11 cellular contexts compared by ENCODE assay signal in genomic region chr2:85589166-85589565, GRCh38. TPM values are rescaled to one million over a fixed set of nuclear protein-coding genes. Genes with fewer than 3 reads are reported as not detected.
DNase-seq lines count a peak whose midpoint lies in the region; ATAC-seq and TF ChIP-seq lines count a peak whose summit lies in the region.
"Had no signal": no experiment of that assay in that cellular context is flagged by ENCODE, and none has a peak within 500 bp of the region (broad histone marks: within the 10 kb centered on the region; RNA-seq: fewer than 3 reads in every experiment).

No MANE protein-coding gene starts in this region.

- peaks cover 2% of the 10 kb centered on the region; the same call in 1 of the 2 replicates for H3K79me2 ChIP-seq in Karpas-422 (ENCODE audit: low read length)

- no peaks in the 10 kb centered on the region for H3K9me3 Mint-ChIP-seq in activated T-cell treated with anti-CD3 and anti-CD28 coated beads, Interleukin-2, amount 50 U/mL, for 72 hours
- no peaks in the 10 kb centered on the region for H3K9me3 Mint-ChIP-seq in activated T-cell treated with anti-CD3 and anti-CD28 coated beads, Interleukin-2, amount 50 U/mL, for 4 hours
- H3K9me3 Mint-ChIP-seq in naive thymus-derived CD8-positive, alpha-beta T cell = no peaks in the 10 kb centered on the region
- H3K9me3 Mint-ChIP-seq: mesothelial cell of epicardium had no signal

- intact Hi-C loops in upper lobe of right lung (cut with DNase I) = no loop called here

- no peaks in the 10 kb centered on the region for H3K27me3 Mint-ChIP-seq in activated T-cell treated with anti-CD3 and anti-CD28 coated beads, Interleukin-2, amount 50 U/mL, for 72 hours (ENCODE audit: low read depth)
- no peaks in the 10 kb centered on the region for H3K27me3 Mint-ChIP-seq in activated T-cell treated with anti-CD3 and anti-CD28 coated beads, Interleukin-2, amount 50 U/mL, for 4 hours (ENCODE audit: low read depth)
- H3K27me3 Mint-ChIP-seq in naive thymus-derived CD8-positive, alpha-beta T cell = no peaks in the 10 kb centered on the region

- no peak overlapping the region for H3K4me3 Mint-ChIP-seq in activated T-cell treated with anti-CD3 and anti-CD28 coated beads, Interleukin-2, amount 50 U/mL, for 72 hours
- no peak overlapping the region for H3K4me3 Mint-ChIP-seq in activated T-cell treated with anti-CD3 and anti-CD28 coated beads, Interleukin-2, amount 50 U/mL, for 4 hours
- H3K4me3 Mint-ChIP-seq in naive thymus-derived CD8-positive, alpha-beta T cell = no peak overlapping the region
- H3K4me3 Mint-ChIP-seq: mesothelial cell of epicardium had no signal

- no peaks in the 10 kb centered on the region for H3K36me3 ChIP-seq in upper lobe of right lung
- no peaks in the 10 kb centered on the region for H3K36me3 ChIP-seq in Karpas-422 (ENCODE audit: insufficient read depth, low read length)

- H3K9me3 ChIP-seq in upper lobe of right lung (no peaks in the 10 kb centered on the region), Karpas-422 (ENCODE audit: low read length) (no peaks in the 10 kb centered on the region)
- H3K9me3 ChIP-seq: body of pancreas, Caco-2 had no signal

- H3K36me3 Mint-ChIP-seq in activated T-cell treated with anti-CD3 and anti-CD28 coated beads, Interleukin-2, amount 50 U/mL, for 72 hours (ENCODE audit: insufficient read depth in 2 of 2) = peaks cover 0 to 3% of the 10 kb centered on the region in 2 donors
- H3K36me3 Mint-ChIP-seq in activated T-cell treated with anti-CD3 and anti-CD28 coated beads, Interleukin-2, amount 50 U/mL, for 4 hours (ENCODE audit: insufficient read depth) = no peaks in the 10 kb centered on the region
- H3K36me3 Mint-ChIP-seq in naive thymus-derived CD8-positive, alpha-beta T cell = no peaks in the 10 kb centered on the region
- H3K36me3 Mint-ChIP-seq: mesothelial cell of epicardium had no signal

- POLR2A ChIA-PET in naive thymus-derived CD8-positive, alpha-beta T cell (lab: Charles Lee) = interaction anchor here (0.8 to 7.4 kb wide), 3 partner anchors 9 to 23 kb away, joined by 5 to 67 read pairs (median 11); partner anchors contain the start of genes C2orf68 and TMEM150A

- H3K4me3 ChIP-seq in upper lobe of right lung (no peak overlapping the region), Karpas-422 (ENCODE audit: low read length) (no peak overlapping the region)
- H3K4me3 ChIP-seq: body of pancreas had no signal

- H3K9me2 ChIP-seq in Karpas-422 (replicated peaks; ENCODE audit: insufficient read depth, low read length) = no peaks in the 10 kb centered on the region

- H3K27me3 ChIP-seq in upper lobe of right lung (no peaks in the 10 kb centered on the region), Karpas-422 (ENCODE audit: low read length) (no peaks in the 10 kb centered on the region)
- H3K27me3 ChIP-seq: body of pancreas had no signal

- H3K27ac ChIP-seq in upper lobe of right lung = peak overlapping the region; percentile 85
- H3K27ac ChIP-seq in Karpas-422 (ENCODE audit: low read length) = no peak overlapping the region

- no peak overlapping the region for H2AFZ ChIP-seq in Karpas-422 (ENCODE audit: low read length)

- ATAC-seq in activated T-cell treated with anti-CD3 and anti-CD28 coated beads, Interleukin-2, amount 50 U/mL, for 72 hours (replicated peaks in 1 of 2) = no peak
- no peak for ATAC-seq in activated T-cell treated with anti-CD3 and anti-CD28 coated beads, Interleukin-2, amount 50 U/mL, for 4 hours
- no peak for ATAC-seq in naive thymus-derived CD8-positive, alpha-beta T cell
- ATAC-seq in upper lobe of right lung = no peak
- ATAC-seq: body of pancreas had no signal

- H3K4me1 ChIP-seq in upper lobe of right lung (peaks cover 89% of the 10 kb centered on the region), Karpas-422 (ENCODE audit: low read length) (peaks cover 2% of the 10 kb centered on the region)

- DNase-seq in activated T-cell treated with anti-CD3 and anti-CD28 coated beads, Interleukin-2, amount 50 U/mL, for 72 hours = no peak
- DNase-seq in activated T-cell treated with anti-CD3 and anti-CD28 coated beads, Interleukin-2, amount 50 U/mL, for 4 hours = no peak
- DNase-seq in naive thymus-derived CD8-positive, alpha-beta T cell = no peak
- DNase-seq in upper lobe of right lung (no peak), NCI-H2081 (lab: John Stamatoyannopoulos, UW) (no peak), Karpas-422 (no peak)
- DNase-seq: activated CD4-positive, alpha-beta T cell treated with anti-CD3 and anti-CD28 coated beads for 4 hours; Caco-2; T-helper 1 cell had no signal

- no peaks in the 10 kb centered on the region for H4K20me1 ChIP-seq in Karpas-422 (ENCODE audit: insufficient read depth, low read depth, low read length)

- H3K4me1 Mint-ChIP-seq in activated T-cell treated with anti-CD3 and anti-CD28 coated beads, Interleukin-2, amount 50 U/mL, for 72 hours (ENCODE audit: low read depth) = peaks cover 31% of the 10 kb centered on the region
- H3K4me1 Mint-ChIP-seq in activated T-cell treated with anti-CD3 and anti-CD28 coated beads, Interleukin-2, amount 50 U/mL, for 4 hours (ENCODE audit: low read depth) = peaks cover 32% of the 10 kb centered on the region
- H3K4me1 Mint-ChIP-seq in naive thymus-derived CD8-positive, alpha-beta T cell = peaks cover 27 to 60% (median 52%) of the 10 kb centered on the region in 4 donors

- no peak overlapping the region for H3K9ac ChIP-seq in Karpas-422 (ENCODE audit: low read length)

- H3K4me2 ChIP-seq in Karpas-422 (ENCODE audit: low read depth, low read length, poor library complexity, severe bottlenecking) = no peak overlapping the region

- H3K27ac Mint-ChIP-seq in activated T-cell treated with anti-CD3 and anti-CD28 coated beads, Interleukin-2, amount 50 U/mL, for 72 hours = peak overlapping the region; percentile 12
- H3K27ac Mint-ChIP-seq in naive thymus-derived CD8-positive, alpha-beta T cell = peak overlapping the region in 6 of 10 donors; percentile 7 to 87 (median 32)
- H3K27ac Mint-ChIP-seq: mesothelial cell of epicardium had no signal

- no peak for TF ChIP-seq CTCF in upper lobe of right lung (IDR thresholded peaks at IDR 0.05)

RNA-seq across cellular contexts. Expression of gene VAMP5, which starts 4.9 kb away (rescaled TPM):
- total RNA-seq in activated T-cell treated with anti-CD3 and anti-CD28 coated beads, Interleukin-2, amount 50 U/mL, for 72 hours = 10 to 100 TPM; 73.3 to 78.9 TPM
- total RNA-seq in activated T-cell treated with anti-CD3 and anti-CD28 coated beads, Interleukin-2, amount 50 U/mL, for 4 hours = 10 to 100 TPM in 1 of 3 donors, 1 to 10 TPM in 2; 7.3 to 12.1 (median 9.3) TPM
- total RNA-seq in naive thymus-derived CD8-positive, alpha-beta T cell = 10 to 100 TPM; 24.6 to 24.7 TPM
- 100 to 1,000 TPM; 135 to 143 (median 139) TPM for polyA plus RNA-seq in naive thymus-derived CD8-positive, alpha-beta T cell
- total RNA-seq in upper lobe of right lung = 84.8 TPM
- 0.29 TPM in 1 of 2 replicates, not detected in the other for total RNA-seq in Karpas-422 (2014; rRNA removed; shearing (Covaris generic); ENCODE audit: low replicate concordance)

RNA-seq across cellular contexts. Expression of gene RNF181, which starts 6.4 kb away (rescaled TPM):
- 100 to 1,000 TPM; 114 to 129 TPM for total RNA-seq in activated T-cell treated with anti-CD3 and anti-CD28 coated beads, Interleukin-2, amount 50 U/mL, for 72 hours
- 100 to 1,000 TPM in 1 of 3 donors, 10 to 100 TPM in 2; 87.8 to 108 (median 94.0) TPM for total RNA-seq in activated T-cell treated with anti-CD3 and anti-CD28 coated beads, Interleukin-2, amount 50 U/mL, for 4 hours
- total RNA-seq in naive thymus-derived CD8-positive, alpha-beta T cell = 10 to 100 TPM; 66.0 to 73.8 TPM
- 100 to 1,000 TPM; 165 to 206 (median 173) TPM for polyA plus RNA-seq in naive thymus-derived CD8-positive, alpha-beta T cell
- 85.9 TPM for total RNA-seq in upper lobe of right lung
- 332 and 398 TPM in 2 replicates for total RNA-seq in Karpas-422 (2014; rRNA removed; shearing (Covaris generic); ENCODE audit: low replicate concordance)

RNA-seq across cellular contexts. Expression of gene VAMP8, which starts 11.8 kb away (rescaled TPM):
- total RNA-seq in activated T-cell treated with anti-CD3 and anti-CD28 coated beads, Interleukin-2, amount 50 U/mL, for 72 hours = 10 to 100 TPM; 85.0 to 89.5 TPM
- 10 to 100 TPM; 64.6 to 75.9 (median 71.2) TPM for total RNA-seq in activated T-cell treated with anti-CD3 and anti-CD28 coated beads, Interleukin-2, amount 50 U/mL, for 4 hours
- total RNA-seq in naive thymus-derived CD8-positive, alpha-beta T cell = 10 to 100 TPM; 71.4 to 73.9 TPM
- 100 to 1,000 TPM; 321 to 405 (median 373) TPM for polyA plus RNA-seq in naive thymus-derived CD8-positive, alpha-beta T cell
- 235 TPM for total RNA-seq in upper lobe of right lung
- total RNA-seq in Karpas-422 (2014; rRNA removed; shearing (Covaris generic); ENCODE audit: low replicate concordance) = 122 and 141 TPM in 2 replicates

RNA-seq across cellular contexts. Expression of gene TMEM150A, which starts 13.3 kb away (rescaled TPM):
- total RNA-seq in activated T-cell treated with anti-CD3 and anti-CD28 coated beads, Interleukin-2, amount 50 U/mL, for 72 hours = 1 to 10 TPM; 3.5 to 4.1 TPM
- 10 to 100 TPM in 2 of 3 donors, 1 to 10 TPM in 1; 9.7 to 11.9 (median 10.5) TPM for total RNA-seq in activated T-cell treated with anti-CD3 and anti-CD28 coated beads, Interleukin-2, amount 50 U/mL, for 4 hours
- total RNA-seq in naive thymus-derived CD8-positive, alpha-beta T cell = 10 to 100 TPM; 14.1 to 15.9 TPM
- polyA plus RNA-seq in naive thymus-derived CD8-positive, alpha-beta T cell = 10 to 100 TPM; 11.6 to 15.1 (median 13.8) TPM
- 31.5 TPM for total RNA-seq in upper lobe of right lung
- 13.3 and 17.2 TPM in 2 replicates for total RNA-seq in Karpas-422 (2014; rRNA removed; shearing (Covaris generic); ENCODE audit: low replicate concordance)

RNA-seq across cellular contexts. Expression of gene C2orf68, which starts 22.7 kb away (rescaled TPM):
- 10 to 100 TPM; 38.9 to 48.9 TPM for total RNA-seq in activated T-cell treated with anti-CD3 and anti-CD28 coated beads, Interleukin-2, amount 50 U/mL, for 72 hours
- 10 to 100 TPM; 17.1 to 21.0 (median 18.1) TPM for total RNA-seq in activated T-cell treated with anti-CD3 and anti-CD28 coated beads, Interleukin-2, amount 50 U/mL, for 4 hours
- 10 to 100 TPM; 86.4 to 95.2 TPM for total RNA-seq in naive thymus-derived CD8-positive, alpha-beta T cell
- 10 to 100 TPM; 15.7 to 21.1 (median 20.4) TPM for polyA plus RNA-seq in naive thymus-derived CD8-positive, alpha-beta T cell
- 37.9 TPM for total RNA-seq in upper lobe of right lung
- 69.1 and 111 TPM in 2 replicates for total RNA-seq in Karpas-422 (2014; rRNA removed; shearing (Covaris generic); ENCODE audit: low replicate concordance)
